In genomic region chr18:77777126-77777525, GRCh38 we compare ENCODE assay signal across 17 cellular contexts.
A peak's percentile ranks its signal among the peaks of the same experiment; 100 is the strongest.
DNase-seq lines count a peak whose midpoint lies in the region; ATAC-seq and TF ChIP-seq lines count a peak whose summit lies in the region.
"Had no signal": no experiment of that assay in that cellular context is flagged by ENCODE, and none has a peak within 500 bp of the region (broad histone marks: within the 10 kb centered on the region; RNA-seq: fewer than 3 reads in every experiment).

No MANE protein-coding gene starts in this region.

- WGBS in esophagus muscularis mucosa = 86% methylated on average over 13 of the region's 13 CpGs

- no peak for TF ChIP-seq CTCF in esophagus muscularis mucosa (IDR thresholded peaks at IDR 0.05)

- no peaks in the 10 kb centered on the region for H3K4me1 ChIP-seq in esophagus muscularis mucosa
- H3K4me1 ChIP-seq: Caco-2 had no signal

- DNase-seq in G401 (ENCODE audit: low spot score) (peak; percentile 61), NCI-H146 treated with DMSO at 0.1 percent for 48 hours (lab: John Stamatoyannopoulos, UW; ENCODE audit: unreplicated experiment) (peak; percentile 81), NCI-H748 treated with DMSO at 0.1 percent for 48 hours (lab: John Stamatoyannopoulos, UW) (peak; percentile 50), esophagus muscularis mucosa (ENCODE audit: extremely low spot score) (peak; percentile 66), Right ventricle myocardium superior (no peak)
- DNase-seq in activated CD4-positive, alpha-beta T cell treated with anti-CD3 and anti-CD28 coated beads, Interleukin-2, amount 50 U/mL, for 4 hours = no peak
- DNase-seq: Caco-2; CD4-positive, alpha-beta memory T cell; DMS153; DND-41; GDM1; GM23248; H7; HCEC 1CT had no signal

- no peak for TF ChIP-seq EP300 in esophagus muscularis mucosa (IDR thresholded peaks at IDR 0.05)

- H3K27me3 ChIP-seq in esophagus muscularis mucosa = no peaks in the 10 kb centered on the region

- no peak overlapping the region for H3K27ac ChIP-seq in esophagus muscularis mucosa (replicated peaks in 1 of 4)
- H3K27ac ChIP-seq: GM23248 had no signal

- ATAC-seq in HG02623 (IDR thresholded peaks at IDR 0.05; ENCODE audit: unreplicated experiment) (no peak), GM19324 (IDR thresholded peaks at IDR 0.05; ENCODE audit: low FRiP score, unreplicated experiment) (no peak), Right ventricle myocardium superior (ENCODE audit: poor library complexity) (no peak)
- ATAC-seq: GM12878 had no signal

- H3K36me3 ChIP-seq in esophagus muscularis mucosa = no peaks in the 10 kb centered on the region

- in situ Hi-C loops in G401 (cut with HindIII; ENCODE audit: low sequenced_read_pairs) = no loop called here

- H3K9me3 ChIP-seq in esophagus muscularis mucosa = no peaks in the 10 kb centered on the region
- H3K9me3 ChIP-seq: Caco-2 had no signal

- no peak overlapping the region for H3K4me3 ChIP-seq in esophagus muscularis mucosa
- H3K4me3 ChIP-seq: GM12878, GM23248 had no signal

- intact Hi-C loops in esophagus muscularis mucosa (cut with DNase I) = no loop called here
- intact Hi-C loops in Right ventricle myocardium superior (cut with DNase I) = no loop called here

- TF ChIP-seq POLR2A in esophagus muscularis mucosa (IDR thresholded peaks at IDR 0.05; ENCODE audit: low read depth) = no peak

Comparison
In these comparisons a context has a peak if more than half of its experiments do, and no peak if none do; other contexts are left out.
1. DNase-seq: peak in G401 (single experiment), NCI-H146 treated with DMSO at 0.1 percent for 48 hours (single experiment), NCI-H748 treated with DMSO at 0.1 percent for 48 hours (single experiment) and esophagus muscularis mucosa (single experiment); none in Right ventricle myocardium superior (single experiment) and activated CD4-positive, alpha-beta T cell treated with anti-CD3 and anti-CD28 coated beads, Interleukin-2, amount 50 U/mL, for 4 hours (0 of 2).